In the genomic region with DNA sequence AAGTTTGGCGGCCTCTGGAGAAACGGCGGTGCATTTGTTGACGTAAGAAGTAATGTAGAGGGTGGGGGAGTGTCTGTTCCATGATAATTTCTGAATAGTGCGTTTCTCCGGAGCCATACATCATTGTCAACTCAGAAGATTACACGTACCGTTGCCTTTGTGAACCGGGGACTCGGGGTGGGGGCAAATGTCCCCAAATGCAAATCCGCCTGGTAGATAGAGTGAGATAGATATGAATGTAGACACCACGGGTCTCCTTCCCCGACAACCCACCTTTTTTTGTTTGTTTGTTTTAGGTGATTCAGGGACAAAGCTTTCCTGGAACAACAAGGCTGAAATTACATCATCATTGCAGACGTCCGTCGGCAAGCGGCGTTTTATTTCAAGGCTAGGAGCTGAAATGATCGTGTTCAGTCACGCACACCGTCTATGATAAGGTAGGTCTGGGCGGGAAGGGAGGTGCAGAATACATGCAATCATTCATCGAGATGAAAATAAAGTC, we compare ENCODE assay signal across 15 cellular contexts.
DNase-seq lines count a peak whose midpoint lies in the region; ATAC-seq and TF ChIP-seq lines count a peak whose summit lies in the region.
"Had no signal": no experiment of that assay in that cellular context is flagged by ENCODE, and none has a peak within 500 bp of the region (broad histone marks: within the 10 kb centered on the region; RNA-seq: fewer than 3 reads in every experiment).

No MANE protein-coding gene starts in this region.

- intact Hi-C loops in Caco-2 (cut with micrococcal nuclease; ENCODE audit: unreplicated experiment), result no loop called here

- H3K4me1 Mint-ChIP-seq in Caco-2 (ENCODE audit: low read depth, unreplicated experiment) (no peaks in the 10 kb centered on the region), WTC11 (peaks cover 14% of the 10 kb centered on the region)
- H3K4me1 Mint-ChIP-seq in activated naive CD8-positive, alpha-beta T cell treated with anti-CD3 and anti-CD28 coated beads for 36 hours, result no peaks in the 10 kb centered on the region

- no peak overlapping the region for H3K4me3 ChIP-seq in Caco-2 (ENCODE audit: low read depth, low read length)
- no peak overlapping the region for H3K4me3 ChIP-seq in Peyer's patch

- CTCF ChIA-PET in Caco-2 (lab: Charles Lee) (no interaction called here), WTC11 (lab: Charles Lee) (no interaction called here)

- H3K9me3 Mint-ChIP-seq in Caco-2 (ENCODE audit: unreplicated experiment) (peaks cover 11% of the 10 kb centered on the region), WTC11 (peaks cover 7% of the 10 kb centered on the region)
- H3K9me3 Mint-ChIP-seq in activated naive CD8-positive, alpha-beta T cell treated with anti-CD3 and anti-CD28 coated beads for 36 hours, result no peaks in the 10 kb centered on the region
- H3K9me3 Mint-ChIP-seq: CD8-positive, alpha-beta T cell had no signal

- H3K27ac Mint-ChIP-seq in Caco-2 (ENCODE audit: unreplicated experiment) (no peak overlapping the region), WTC11 (0 out of 2 replicates have a peak overlapping the region, but pooled peaks have one; percentile 39)
- H3K27ac Mint-ChIP-seq in activated naive CD8-positive, alpha-beta T cell treated with anti-CD3 and anti-CD28 coated beads for 36 hours, result no peak overlapping the region
- H3K27ac Mint-ChIP-seq: CD8-positive, alpha-beta T cell had no signal

- ATAC-seq in WTC11, result no peak
- ATAC-seq: CD8-positive, alpha-beta T cell had no signal

- peak; percentile 22 for DNase-seq in A172 (ENCODE audit: low spot score)
- no peak for DNase-seq in Caco-2
- peak; percentile 91 for DNase-seq in H4 (ENCODE audit: low spot score)
- DNase-seq in WTC11 (ENCODE audit: low spot score), result no peak
- DNase-seq in Peyer's patch, result no peak
- no peak for DNase-seq in activated naive CD8-positive, alpha-beta T cell treated with anti-CD3 and anti-CD28 coated beads for 36 hours
- no peak for DNase-seq in DMS153 treated with DMSO at 0.1 percent for 48 hours (lab: John Stamatoyannopoulos, UW; ENCODE audit: unreplicated experiment)
- DNase-seq in DMS79 (lab: John Stamatoyannopoulos, UW), result no peak
- DNase-seq: BE2C; CD8-positive, alpha-beta T cell; COR-L47; EL; GDM1; Karpas-422 had no signal

- H3K4me1 ChIP-seq in Caco-2 (no peaks in the 10 kb centered on the region), Peyer's patch (no peaks in the 10 kb centered on the region)
- H3K4me1 ChIP-seq: BE2C had no signal

- H3K4me3 Mint-ChIP-seq in Caco-2 (ENCODE audit: unreplicated experiment) (peak overlapping the region; percentile 6), WTC11 (no peak overlapping the region)
- H3K4me3 Mint-ChIP-seq in activated naive CD8-positive, alpha-beta T cell treated with anti-CD3 and anti-CD28 coated beads for 36 hours, result no peak overlapping the region
- H3K4me3 Mint-ChIP-seq: CD8-positive, alpha-beta T cell had no signal

- POLR2A ChIA-PET in Caco-2 (lab: Charles Lee) (no interaction called here), WTC11 (lab: Charles Lee) (no interaction called here)

- H3K36me3 Mint-ChIP-seq in Caco-2 (ENCODE audit: insufficient read depth, unreplicated experiment) (no peaks in the 10 kb centered on the region), WTC11 (peaks cover 5% of the 10 kb centered on the region; the same call in 1 of the 2 replicates)
- no peaks in the 10 kb centered on the region for H3K36me3 Mint-ChIP-seq in activated naive CD8-positive, alpha-beta T cell treated with anti-CD3 and anti-CD28 coated beads for 36 hours
- H3K36me3 Mint-ChIP-seq: CD8-positive, alpha-beta T cell had no signal

- no peaks in the 10 kb centered on the region for H3K27me3 ChIP-seq in Caco-2 (replicated peaks; ENCODE audit: control insufficient read depth, insufficient read depth, low read length)
- H3K27me3 ChIP-seq in Peyer's patch, result no peaks in the 10 kb centered on the region
- H3K27me3 ChIP-seq: BE2C had no signal

- peaks cover 6% of the 10 kb centered on the region for H3K27me3 Mint-ChIP-seq in Caco-2 (ENCODE audit: insufficient read depth, unreplicated experiment)
- H3K27me3 Mint-ChIP-seq in WTC11 (ENCODE audit: low read depth), result peaks cover 7% of the 10 kb centered on the region; the same call in 1 of the 2 replicates
- H3K27me3 Mint-ChIP-seq in activated naive CD8-positive, alpha-beta T cell treated with anti-CD3 and anti-CD28 coated beads for 36 hours, result peaks cover 3% of the 10 kb centered on the region

- H3K27ac ChIP-seq in Peyer's patch, result no peak overlapping the region
- H3K27ac ChIP-seq: C4-2B had no signal

- H3K36me3 ChIP-seq in Caco-2 (ENCODE audit: control insufficient read depth, insufficient read depth, low read length) (no peaks in the 10 kb centered on the region), Peyer's patch (no peaks in the 10 kb centered on the region)
- H3K36me3 ChIP-seq: BE2C had no signal

- TF ChIP-seq POLR2A in Peyer's patch (IDR thresholded peaks at IDR 0.05), result no peak

- H3K9me3 ChIP-seq in Caco-2, result no peaks in the 10 kb centered on the region
- H3K9me3 ChIP-seq in Peyer's patch, result no peaks in the 10 kb centered on the region
- H3K9me3 ChIP-seq: BE2C had no signal

- no peak for TF ChIP-seq CTCF in Caco-2 (IDR thresholded peaks at IDR 0.05; ENCODE audit: insufficient read depth in 1 of 2, low read depth in 1 of 2, low read length in 1 of 2, severe bottlenecking in 1 of 2, unreplicated experiment in 1 of 2)
- no peak for TF ChIP-seq CTCF in WTC11 (IDR thresholded peaks at IDR 0.05)
- no peak for TF ChIP-seq CTCF in Peyer's patch (IDR thresholded peaks at IDR 0.05)

- BruUV-seq in Caco-2 (replicated peaks; lab: Mats Ljungman, UMichigan), result no TSS peak

TF ChIP-seq in WTC11, 78 proteins besides CTCF, POLR2A, EP300 and RAD21:
- no peak for TF ChIP-seq ZNF219 (CRISPR knock-in tag; IDR thresholded peaks at IDR 0.05; ENCODE audit: borderline replicate concordance)
- no peak for TF ChIP-seq CREB1 (CRISPR knock-in tag; IDR thresholded peaks at IDR 0.05)
- no peak for TF ChIP-seq ZNF317 (CRISPR knock-in tag; IDR thresholded peaks at IDR 0.05; ENCODE audit: borderline replicate concordance, low read depth)
- no peak for TF ChIP-seq ATF1 (CRISPR knock-in tag; IDR thresholded peaks at IDR 0.05)
- TF ChIP-seq, protein P1, sequence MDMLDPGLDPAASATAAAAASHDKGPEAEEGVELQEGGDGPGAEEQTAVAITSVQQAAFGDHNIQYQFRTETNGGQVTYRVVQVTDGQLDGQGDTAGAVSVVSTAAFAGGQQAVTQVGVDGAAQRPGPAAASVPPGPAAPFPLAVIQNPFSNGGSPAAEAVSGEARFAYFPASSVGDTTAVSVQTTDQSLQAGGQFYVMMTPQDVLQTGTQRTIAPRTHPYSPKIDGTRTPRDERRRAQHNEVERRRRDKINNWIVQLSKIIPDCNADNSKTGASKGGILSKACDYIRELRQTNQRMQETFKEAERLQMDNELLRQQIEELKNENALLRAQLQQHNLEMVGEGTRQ (CRISPR knock-in tag; IDR thresholded peaks at IDR 0.05), result no peak
- TF ChIP-seq, protein P2, sequence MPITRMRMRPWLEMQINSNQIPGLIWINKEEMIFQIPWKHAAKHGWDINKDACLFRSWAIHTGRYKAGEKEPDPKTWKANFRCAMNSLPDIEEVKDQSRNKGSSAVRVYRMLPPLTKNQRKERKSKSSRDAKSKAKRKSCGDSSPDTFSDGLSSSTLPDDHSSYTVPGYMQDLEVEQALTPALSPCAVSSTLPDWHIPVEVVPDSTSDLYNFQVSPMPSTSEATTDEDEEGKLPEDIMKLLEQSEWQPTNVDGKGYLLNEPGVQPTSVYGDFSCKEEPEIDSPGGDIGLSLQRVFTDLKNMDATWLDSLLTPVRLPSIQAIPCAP (CRISPR knock-in tag; IDR thresholded peaks at IDR 0.05), result no peak
- no peak for TF ChIP-seq ZNF423 (CRISPR knock-in tag; IDR thresholded peaks at IDR 0.05)
- TF ChIP-seq, protein P3, sequence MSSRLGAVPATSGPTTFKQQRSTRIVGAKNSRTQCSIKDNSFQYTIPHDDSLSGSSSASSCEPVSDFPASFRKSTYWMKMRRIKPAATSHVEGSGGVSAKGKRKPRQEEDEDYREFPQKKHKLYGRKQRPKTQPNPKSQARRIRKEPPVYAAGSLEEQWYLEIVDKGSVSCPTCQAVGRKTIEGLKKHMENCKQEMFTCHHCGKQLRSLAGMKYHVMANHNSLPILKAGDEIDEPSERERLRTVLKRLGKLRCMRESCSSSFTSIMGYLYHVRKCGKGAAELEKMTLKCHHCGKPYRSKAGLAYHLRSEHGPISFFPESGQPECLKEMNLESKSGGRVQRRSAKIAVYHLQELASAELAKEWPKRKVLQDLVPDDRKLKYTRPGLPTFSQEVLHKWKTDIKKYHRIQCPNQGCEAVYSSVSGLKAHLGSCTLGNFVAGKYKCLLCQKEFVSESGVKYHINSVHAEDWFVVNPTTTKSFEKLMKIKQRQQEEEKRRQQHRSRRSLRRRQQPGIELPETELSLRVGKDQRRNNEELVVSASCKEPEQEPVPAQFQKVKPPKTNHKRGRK (CRISPR knock-in tag; IDR thresholded peaks at IDR 0.05; ENCODE audit: borderline replicate concordance), result no peak
- TF ChIP-seq NFYB (CRISPR knock-in tag; conservative IDR thresholded peaks at IDR 0.05; ENCODE audit: low read depth), result no peak
- TF ChIP-seq CREM (CRISPR knock-in tag; IDR thresholded peaks at IDR 0.05), result no peak

Comparison
In these comparisons a context has a peak if more than half of its experiments do, and no peak if none do; other contexts are left out.
1. DNase-seq: peak in A172 (single experiment) and H4 (single experiment); none in Caco-2 (0 of 2), WTC11 (single experiment), Peyer's patch (0 of 3), activated naive CD8-positive, alpha-beta T cell treated with anti-CD3 and anti-CD28 coated beads for 36 hours (single experiment), DMS153 treated with DMSO at 0.1 percent for 48 hours (single experiment) and DMS79 (single experiment).